ENCODE assay signal across 8 cellular contexts in the genomic region with DNA sequence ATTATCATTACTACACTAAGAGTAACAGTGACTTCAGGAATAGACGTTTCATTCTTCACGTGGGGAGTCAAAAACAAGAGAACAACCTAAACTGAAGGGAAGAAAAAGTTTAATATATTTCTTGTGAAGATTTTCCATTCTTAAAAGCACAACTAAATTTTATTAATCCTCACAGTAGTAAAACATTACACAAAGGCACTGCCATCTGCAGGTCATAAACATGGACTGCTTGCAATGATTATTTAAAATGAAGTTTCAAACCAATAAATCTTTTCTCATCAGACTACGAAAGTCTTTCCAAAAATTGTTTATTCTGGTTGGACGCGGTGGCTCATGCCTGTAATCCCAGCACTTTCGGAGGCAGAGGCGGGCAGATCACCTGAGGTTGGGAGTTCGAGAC. TPM values are rescaled to one million over a fixed set of nuclear protein-coding genes. Genes with fewer than 3 reads are reported as not detected.
DNase-seq lines count a peak whose midpoint lies in the region; ATAC-seq, FAIRE-seq and TF ChIP-seq lines count a peak whose summit lies in the region.

No MANE protein-coding gene starts in this region.

- TF ChIP-seq CTCF in foreskin keratinocyte (conservative IDR thresholded peaks at IDR 0.05) (peak; percentile 58), uterus (IDR thresholded peaks at IDR 0.05) (peak in 1 of 4 experiments; percentile 24)

- peaks cover 79% of the 10 kb centered on the region for H3K4me1 Mint-ChIP-seq in stimulated activated naive CD8-positive, alpha-beta T cell treated with anti-CD3 and anti-CD28 coated beads, Interleukin-15, Interleukin-2, amounts not matched to agents 100 ng/mL and 50 ng/mL, for 24 hours (ENCODE audit: low read depth)

- H3K9me3 Mint-ChIP-seq in stimulated activated naive CD8-positive, alpha-beta T cell treated with anti-CD3 and anti-CD28 coated beads, Interleukin-15, Interleukin-2, amounts not matched to agents 100 ng/mL and 50 ng/mL, for 24 hours, result no peaks in the 10 kb centered on the region

- no peaks in the 10 kb centered on the region for H3K27me3 Mint-ChIP-seq in stimulated activated naive CD8-positive, alpha-beta T cell treated with anti-CD3 and anti-CD28 coated beads, Interleukin-15, Interleukin-2, amounts not matched to agents 100 ng/mL and 50 ng/mL, for 24 hours

- TF ChIP-seq POLR2A in uterus (IDR thresholded peaks at IDR 0.05) (no peak), GM12892 (IDR thresholded peaks at IDR 0.05; ENCODE audit: low read depth, low read length) (no peak)

- no peak overlapping the region for H3K4me3 ChIP-seq in uterus

- no peaks in the 10 kb centered on the region for H3K9me3 ChIP-seq in uterus

- ATAC-seq in stimulated activated naive CD8-positive, alpha-beta T cell treated with anti-CD3 and anti-CD28 coated beads, Interleukin-15, Interleukin-2, amounts not matched to agents 100 U/mL and 50 U/mL, for 24 hours, result no peak
- ATAC-seq in foreskin keratinocyte (no peak), GM19023 (IDR thresholded peaks at IDR 0.05; ENCODE audit: unreplicated experiment) (no peak)

- H3K36me3 Mint-ChIP-seq in stimulated activated naive CD8-positive, alpha-beta T cell treated with anti-CD3 and anti-CD28 coated beads, Interleukin-15, Interleukin-2, amounts not matched to agents 100 ng/mL and 50 ng/mL, for 24 hours (ENCODE audit: low read depth), result peaks cover 17% of the 10 kb centered on the region

- no peak overlapping the region for H3K27ac Mint-ChIP-seq in stimulated activated naive CD8-positive, alpha-beta T cell treated with anti-CD3 and anti-CD28 coated beads, Interleukin-15, Interleukin-2, amounts not matched to agents 100 ng/mL and 50 ng/mL, for 24 hours

- H3K27ac ChIP-seq in foreskin keratinocyte (no peak overlapping the region), uterus (peak overlapping the region; percentile 16 to 98)

- no peaks in the 10 kb centered on the region for H3K36me3 ChIP-seq in uterus

- H3K27me3 ChIP-seq in foreskin keratinocyte (no peaks in the 10 kb centered on the region), uterus (no peaks in the 10 kb centered on the region)

- H3K4me3 Mint-ChIP-seq in stimulated activated naive CD8-positive, alpha-beta T cell treated with anti-CD3 and anti-CD28 coated beads, Interleukin-15, Interleukin-2, amounts not matched to agents 100 ng/mL and 50 ng/mL, for 24 hours, result peak overlapping the region; percentile 8

- DNase-seq in stimulated activated naive CD8-positive, alpha-beta T cell treated with anti-CD3 and anti-CD28 coated beads, Interleukin-15, Interleukin-2, amounts not matched to agents 100 U/mL and 50 U/mL, for 24 hours, result no peak
- peak; percentile 26 for DNase-seq in SW480 (ENCODE audit: low spot score)
- DNase-seq in foreskin keratinocyte, result no peak
- no peak for DNase-seq in uterus
- DNase-seq in GM12892 (ENCODE audit: insufficient read length), result no peak
- DNase-seq in COLO829 (ENCODE audit: low spot score), result no peak

- intact Hi-C loops in uterus (cut with DNase I; ENCODE audit: low total_unique reads), result no loop called here

- peaks cover 7% of the 10 kb centered on the region for H3K4me1 ChIP-seq in foreskin keratinocyte
- peaks cover 0 to 16% of the 10 kb centered on the region in 2 donors for H3K4me1 ChIP-seq in uterus

- no peak for FAIRE-seq in GM12892 (lab: Jason Lieb, UNC)

RNA-seq across cellular contexts. Expression of a gene that starts 2.6 kb away (rescaled TPM):
- total RNA-seq in foreskin keratinocyte, result 22.9 and 24.9 TPM in 2 replicates
- 14.2 and 17.2 TPM in 2 replicates for polyA plus RNA-seq in foreskin keratinocyte
- 10 to 100 TPM in 3 of 4 donors, 1 to 10 TPM in 1; 8.2 to 37.8 (median 29.5) TPM for total RNA-seq in uterus
- polyA plus RNA-seq in GM12892 (2012; ENCODE audit: missing spikeins), result 14.5 TPM

RNA-seq across cellular contexts. Expression of a gene that starts 31.0 kb away (rescaled TPM):
- total RNA-seq in foreskin keratinocyte, result 10.9 and 14.3 TPM in 2 replicates
- polyA plus RNA-seq in foreskin keratinocyte, result 14.6 and 20.6 TPM in 2 replicates
- 10 to 100 TPM in 3 of 4 donors, 1 to 10 TPM in 1; 2.6 to 36.5 (median 23.5) TPM for total RNA-seq in uterus
- polyA plus RNA-seq in GM12892 (2012; ENCODE audit: missing spikeins), result 159 TPM

RNA-seq across cellular contexts. Expression of a gene that starts 58.1 kb away (rescaled TPM):
- total RNA-seq in foreskin keratinocyte (1.7 and 3.2 TPM in 2 replicates), uterus (under 1 TPM in 1 of 4 donors, not detected in 3; 0.35 TPM)
- polyA plus RNA-seq in foreskin keratinocyte, result 3.6 and 5.9 TPM in 2 replicates
- 2.3 TPM for polyA plus RNA-seq in GM12892 (2012; ENCODE audit: missing spikeins)
